1 cellular context compared by ENCODE assay signal in the genomic region with DNA sequence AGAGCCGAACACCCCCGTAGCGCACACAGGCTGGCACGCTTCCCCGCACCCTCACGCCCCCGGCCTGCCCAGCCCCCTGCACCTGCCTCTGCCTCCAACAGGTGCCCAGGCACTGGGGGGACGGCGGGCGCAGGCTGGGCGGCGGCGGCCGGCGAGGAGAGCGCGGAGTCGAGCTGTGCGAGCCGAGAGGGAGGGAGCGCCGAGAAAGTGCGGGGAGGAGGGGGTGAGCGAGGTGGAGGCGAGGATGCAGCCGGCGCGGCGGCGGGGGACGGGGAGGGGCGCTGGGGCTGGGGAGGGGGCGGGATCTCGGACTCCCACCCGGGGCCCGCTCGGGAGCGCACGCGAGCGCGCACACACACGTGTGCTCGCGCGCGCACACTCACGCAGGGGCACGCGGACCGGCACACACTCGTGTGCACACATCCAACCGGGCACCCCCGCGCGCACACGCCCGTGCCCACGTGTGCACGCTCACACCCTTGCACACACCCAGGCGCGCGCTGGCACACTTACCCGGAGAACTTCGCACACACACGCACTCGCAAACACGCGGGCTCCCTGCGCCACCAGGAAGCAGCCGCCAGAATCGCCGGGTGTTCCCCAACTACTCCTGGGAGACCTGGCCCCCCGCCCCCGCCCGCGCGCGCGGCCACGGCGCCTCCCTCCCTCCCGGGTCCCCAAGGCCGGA.
TF ChIP-seq lines count a peak whose summit lies in the region.

DOC2A (minus strand) TSS at position 211 of the 688 bp plus-strand sequence. CDS start 805 bp downstream, outside the sequence.

TF ChIP-seq in GM23338, 12 proteins besides CTCF, POLR2A, EP300 and RAD21 (continued from another document):
- TF ChIP-seq, protein P1, sequence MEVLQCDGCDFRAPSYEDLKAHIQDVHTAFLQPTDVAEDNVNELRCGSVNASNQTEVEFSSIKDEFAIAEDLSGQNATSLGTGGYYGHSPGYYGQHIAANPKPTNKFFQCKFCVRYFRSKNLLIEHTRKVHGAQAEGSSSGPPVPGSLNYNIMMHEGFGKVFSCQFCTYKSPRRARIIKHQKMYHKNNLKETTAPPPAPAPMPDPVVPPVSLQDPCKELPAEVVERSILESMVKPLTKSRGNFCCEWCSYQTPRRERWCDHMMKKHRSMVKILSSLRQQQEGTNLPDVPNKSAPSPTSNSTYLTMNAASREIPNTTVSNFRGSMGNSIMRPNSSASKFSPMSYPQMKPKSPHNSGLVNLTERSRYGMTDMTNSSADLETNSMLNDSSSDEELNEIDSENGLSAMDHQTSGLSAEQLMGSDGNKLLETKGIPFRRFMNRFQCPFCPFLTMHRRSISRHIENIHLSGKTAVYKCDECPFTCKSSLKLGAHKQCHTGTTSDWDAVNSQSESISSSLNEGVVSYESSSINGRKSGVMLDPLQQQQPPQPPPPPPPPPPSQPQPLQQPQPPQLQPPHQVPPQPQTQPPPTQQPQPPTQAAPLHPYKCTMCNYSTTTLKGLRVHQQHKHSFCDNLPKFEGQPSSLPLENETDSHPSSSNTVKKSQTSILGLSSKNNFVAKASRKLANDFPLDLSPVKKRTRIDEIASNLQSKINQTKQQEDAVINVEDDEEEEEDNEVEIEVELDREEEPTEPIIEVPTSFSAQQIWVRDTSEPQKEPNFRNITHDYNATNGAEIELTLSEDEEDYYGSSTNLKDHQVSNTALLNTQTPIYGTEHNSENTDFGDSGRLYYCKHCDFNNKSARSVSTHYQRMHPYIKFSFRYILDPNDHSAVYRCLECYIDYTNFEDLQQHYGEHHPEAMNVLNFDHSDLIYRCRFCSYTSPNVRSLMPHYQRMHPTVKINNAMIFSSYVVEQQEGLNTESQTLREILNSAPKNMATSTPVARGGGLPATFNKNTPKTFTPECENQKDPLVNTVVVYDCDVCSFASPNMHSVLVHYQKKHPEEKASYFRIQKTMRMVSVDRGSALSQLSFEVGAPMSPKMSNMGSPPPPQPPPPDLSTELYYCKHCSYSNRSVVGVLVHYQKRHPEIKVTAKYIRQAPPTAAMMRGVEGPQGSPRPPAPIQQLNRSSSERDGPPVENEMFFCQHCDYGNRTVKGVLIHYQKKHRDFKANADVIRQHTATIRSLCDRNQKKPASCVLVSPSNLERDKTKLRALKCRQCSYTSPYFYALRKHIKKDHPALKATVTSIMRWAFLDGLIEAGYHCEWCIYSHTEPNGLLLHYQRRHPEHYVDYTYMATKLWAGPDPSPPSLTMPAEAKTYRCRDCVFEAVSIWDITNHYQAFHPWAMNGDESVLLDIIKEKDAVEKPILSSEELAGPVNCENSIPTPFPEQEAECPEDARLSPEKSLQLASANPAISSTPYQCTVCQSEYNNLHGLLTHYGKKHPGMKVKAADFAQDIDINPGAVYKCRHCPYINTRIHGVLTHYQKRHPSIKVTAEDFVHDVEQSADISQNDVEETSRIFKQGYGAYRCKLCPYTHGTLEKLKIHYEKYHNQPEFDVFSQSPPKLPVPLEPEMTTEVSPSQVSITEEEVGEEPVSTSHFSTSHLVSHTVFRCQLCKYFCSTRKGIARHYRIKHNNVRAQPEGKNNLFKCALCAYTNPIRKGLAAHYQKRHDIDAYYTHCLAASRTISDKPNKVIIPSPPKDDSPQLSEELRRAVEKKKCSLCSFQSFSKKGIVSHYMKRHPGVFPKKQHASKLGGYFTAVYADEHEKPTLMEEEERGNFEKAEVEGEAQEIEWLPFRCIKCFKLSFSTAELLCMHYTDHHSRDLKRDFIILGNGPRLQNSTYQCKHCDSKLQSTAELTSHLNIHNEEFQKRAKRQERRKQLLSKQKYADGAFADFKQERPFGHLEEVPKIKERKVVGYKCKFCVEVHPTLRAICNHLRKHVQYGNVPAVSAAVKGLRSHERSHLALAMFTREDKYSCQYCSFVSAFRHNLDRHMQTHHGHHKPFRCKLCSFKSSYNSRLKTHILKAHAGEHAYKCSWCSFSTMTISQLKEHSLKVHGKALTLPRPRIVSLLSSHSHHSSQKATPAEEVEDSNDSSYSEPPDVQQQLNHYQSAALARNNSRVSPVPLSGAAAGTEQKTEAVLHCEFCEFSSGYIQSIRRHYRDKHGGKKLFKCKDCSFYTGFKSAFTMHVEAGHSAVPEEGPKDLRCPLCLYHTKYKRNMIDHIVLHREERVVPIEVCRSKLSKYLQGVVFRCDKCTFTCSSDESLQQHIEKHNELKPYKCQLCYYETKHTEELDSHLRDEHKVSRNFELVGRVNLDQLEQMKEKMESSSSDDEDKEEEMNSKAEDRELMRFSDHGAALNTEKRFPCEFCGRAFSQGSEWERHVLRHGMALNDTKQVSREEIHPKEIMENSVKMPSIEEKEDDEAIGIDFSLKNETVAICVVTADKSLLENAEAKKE (CRISPR knock-in tag; IDR thresholded peaks at IDR 0.05) = no peak
- TF ChIP-seq, protein P2, sequence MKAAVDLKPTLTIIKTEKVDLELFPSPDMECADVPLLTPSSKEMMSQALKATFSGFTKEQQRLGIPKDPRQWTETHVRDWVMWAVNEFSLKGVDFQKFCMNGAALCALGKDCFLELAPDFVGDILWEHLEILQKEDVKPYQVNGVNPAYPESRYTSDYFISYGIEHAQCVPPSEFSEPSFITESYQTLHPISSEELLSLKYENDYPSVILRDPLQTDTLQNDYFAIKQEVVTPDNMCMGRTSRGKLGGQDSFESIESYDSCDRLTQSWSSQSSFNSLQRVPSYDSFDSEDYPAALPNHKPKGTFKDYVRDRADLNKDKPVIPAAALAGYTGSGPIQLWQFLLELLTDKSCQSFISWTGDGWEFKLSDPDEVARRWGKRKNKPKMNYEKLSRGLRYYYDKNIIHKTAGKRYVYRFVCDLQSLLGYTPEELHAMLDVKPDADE (IDR thresholded peaks at IDR 0.05) = no peak
- TF ChIP-seq JUNB (IDR thresholded peaks at IDR 0.05; ENCODE audit: unreplicated experiment) = no peak
- TF ChIP-seq NANOG (IDR thresholded peaks at IDR 0.05; ENCODE audit: borderline replicate concordance) = no peak
- TF ChIP-seq EZH2 (IDR thresholded peaks at IDR 0.05; ENCODE audit: low read depth, unreplicated experiment) = no peak
- no peak for TF ChIP-seq ZNF331 (CRISPR knock-in tag; IDR thresholded peaks at IDR 0.05; ENCODE audit: low read depth)
- no peak for TF ChIP-seq EZH2phosphoT487 (IDR thresholded peaks at IDR 0.05; ENCODE audit: unreplicated experiment)
- TF ChIP-seq REST (IDR thresholded peaks at IDR 0.05; ENCODE audit: unreplicated experiment) = no peak
- TF ChIP-seq STAT1 (IDR thresholded peaks at IDR 0.05; ENCODE audit: unreplicated experiment) = no peak
TF ChIP-seq in GM23338: peak in this region for 0.
